In the genomic region with DNA sequence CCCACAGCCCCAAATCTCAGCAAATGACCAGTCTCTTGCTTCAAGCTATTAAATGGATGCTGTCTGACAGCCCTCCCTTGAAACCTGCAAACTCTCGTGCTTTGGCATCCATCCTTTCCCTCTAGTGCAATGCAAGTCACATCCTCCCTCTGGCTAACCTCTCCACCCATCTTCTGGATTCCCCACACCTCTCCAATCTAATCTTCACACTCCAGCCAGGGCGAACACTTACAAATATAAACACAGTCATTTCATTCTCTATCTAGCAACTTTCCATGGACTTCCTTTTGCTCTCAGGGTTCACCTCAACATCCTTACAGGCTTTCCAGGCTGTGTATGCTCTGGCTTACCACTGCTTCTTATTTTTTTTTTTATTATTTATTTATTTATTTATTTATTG, we compare ENCODE assay signal across 12 cellular contexts. TPM values are rescaled to one million over a fixed set of nuclear protein-coding genes. Genes with fewer than 3 reads are reported as not detected.
DNase-seq lines count a peak whose midpoint lies in the region; ATAC-seq and TF ChIP-seq lines count a peak whose summit lies in the region.
"Had no signal": no experiment of that assay in that cellular context is flagged by ENCODE, and none has a peak within 500 bp of the region (broad histone marks: within the 10 kb centered on the region; RNA-seq: fewer than 3 reads in every experiment).

No MANE protein-coding gene starts in this region.

- TF ChIP-seq POLR2A in erythroblast (IDR thresholded peaks at IDR 0.05; ENCODE audit: low read length) (no peak), thyroid gland (IDR thresholded peaks at IDR 0.05) (no peak)

- H3K79me2 ChIP-seq in Loucy (ENCODE audit: insufficient read depth, low read length) = 0 out of 2 replicates have a peak, but pooled peaks cover 8% of the 10 kb centered on the region

- H3K9me2 ChIP-seq in Loucy (replicated peaks; ENCODE audit: low read depth, low read length) = no peaks in the 10 kb centered on the region

- peak overlapping the region; percentile 71 for H3K9ac ChIP-seq in Loucy (ENCODE audit: low read depth, low read length, poor library complexity, severe bottlenecking)

- intact Hi-C loops in left ventricle myocardium inferior (cut with micrococcal nuclease) (no loop called here), left ventricle myocardium superior (cut with micrococcal nuclease) (no loop called here), thyroid gland (cut with DNase I) (no loop called here)

- H3K27ac ChIP-seq in left ventricle myocardium inferior (replicated peaks) (no peak overlapping the region), thyroid gland (peak overlapping the region in 2 of 3 donors; percentile 28 to 71)

- TF ChIP-seq CTCF in left ventricle myocardium inferior (IDR thresholded peaks at IDR 0.05; ENCODE audit: borderline replicate concordance) = no peak
- no peak for TF ChIP-seq CTCF in Loucy (conservative IDR thresholded peaks at IDR 0.05; ENCODE audit: low read length)
- no peak for TF ChIP-seq CTCF in thyroid gland (IDR thresholded peaks at IDR 0.05)

- H3K9me3 ChIP-seq in left ventricle myocardium inferior (replicated peaks) = no peaks in the 10 kb centered on the region
- H3K9me3 ChIP-seq in Loucy (ENCODE audit: insufficient read depth, low read depth, low read length) = no peaks in the 10 kb centered on the region
- no peaks in the 10 kb centered on the region for H3K9me3 ChIP-seq in thyroid gland

- peak overlapping the region; percentile 82 for H3K4me2 ChIP-seq in Loucy (ENCODE audit: low read depth, low read length, poor library complexity, severe bottlenecking)

- H3K4me1 ChIP-seq in left ventricle myocardium inferior (peaks cover 16% of the 10 kb centered on the region), Loucy (ENCODE audit: insufficient read depth, low read length, poor library complexity, severe bottlenecking) (peaks cover 29% of the 10 kb centered on the region), thyroid gland (peaks cover 9 to 13% of the 10 kb centered on the region in 2 donors)

- H2AFZ ChIP-seq in Loucy (ENCODE audit: low read length) = no peak overlapping the region

- 72% methylated on average over 2 of the region's 2 CpGs for WGBS in thyroid gland, 2 donors

- no peaks in the 10 kb centered on the region for H4K20me1 ChIP-seq in Loucy (ENCODE audit: insufficient read depth, low read length, poor library complexity, severe bottlenecking)

- DNase-seq in left ventricle myocardium inferior (no peak), left ventricle myocardium superior (no peak), erythroblast (lab: John Stamatoyannopoulos, UW) (peak; percentile 84 to 88), thyroid gland (no peak), mesenteric fat pad (ENCODE audit: low spot score) (no peak), islet precursor cell (no peak), ecto neural progenitor cell (ENCODE audit: low spot score) (no peak)
- DNase-seq: COR-L47, HCEC 1CT, NCI-H1694 treated with DMSO at 0.1 percent for 48 hours, PC-3 had no signal

- H3K4me3 ChIP-seq in left ventricle myocardium inferior = peak overlapping the region; percentile 69
- peak overlapping the region; percentile 85 for H3K4me3 ChIP-seq in Loucy (ENCODE audit: low read length, poor library complexity, severe bottlenecking)
- H3K4me3 ChIP-seq in thyroid gland (replicated peaks in 1 of 3) = no peak overlapping the region

- ATAC-seq in left ventricle myocardium superior = no peak
- ATAC-seq: PC-3 had no signal

- H3K27me3 ChIP-seq in left ventricle myocardium inferior (ENCODE audit: low read depth) (no peaks in the 10 kb centered on the region), Loucy (ENCODE audit: insufficient read depth, low read length, poor library complexity, severe bottlenecking) (no peaks in the 10 kb centered on the region), thyroid gland (no peaks in the 10 kb centered on the region)

- peaks cover 11% of the 10 kb centered on the region; the same call in 1 of the 2 replicates for H3F3A ChIP-seq in Loucy (ENCODE audit: low read depth)

- H3K36me3 ChIP-seq in left ventricle myocardium inferior (no peaks in the 10 kb centered on the region), Loucy (ENCODE audit: insufficient read depth, low read length) (no peaks in the 10 kb centered on the region), thyroid gland (no peaks in the 10 kb centered on the region)

RNA-seq across cellular contexts. Expression of gene NARS1, which starts 10.1 kb away (rescaled TPM):
- total RNA-seq in left ventricle myocardium inferior (117 TPM), left ventricle myocardium superior (107 TPM), thyroid gland (100 to 1,000 TPM; 149 to 193 (median 174) TPM), mesenteric fat pad (96.1 TPM)

RNA-seq across cellular contexts. Expression of gene FECH, which starts 45.2 kb away (rescaled TPM):
- 37.0 TPM for total RNA-seq in left ventricle myocardium inferior
- 36.6 TPM for total RNA-seq in left ventricle myocardium superior
- 100 to 1,000 TPM in 3 of 4 donors, 10 to 100 TPM in 1; 65.7 to 168 (median 135) TPM for total RNA-seq in thyroid gland
- total RNA-seq in mesenteric fat pad = 19.9 TPM

Comparison
In these comparisons a context has a peak if more than half of its experiments do, and no peak if none do; other contexts are left out.
1. DNase-seq: peak in erythroblast (2 of 2); none in left ventricle myocardium inferior (single experiment), left ventricle myocardium superior (single experiment), thyroid gland (0 of 2), mesenteric fat pad (single experiment), islet precursor cell (single experiment) and ecto neural progenitor cell (single experiment).
2. H3K4me3 ChIP-seq: peak in left ventricle myocardium inferior (single experiment) and Loucy (single experiment); none in thyroid gland (0 of 3).